ENCODE assay signal across 9 cellular contexts in genomic region chr5:150514708-150515211, GRCh38. TPM values are rescaled to one million over a fixed set of nuclear protein-coding genes. Genes with fewer than 3 reads are reported as not detected.
DNase-seq lines count a peak whose midpoint lies in the region; ATAC-seq, FAIRE-seq and TF ChIP-seq lines count a peak whose summit lies in the region.
"Had no signal": no experiment of that assay in that cellular context is flagged by ENCODE, and none has a peak within 500 bp of the region (broad histone marks: within the 10 kb centered on the region; RNA-seq: fewer than 3 reads in every experiment).

No MANE protein-coding gene starts in this region.

- peak overlapping the region; percentile 75 for H3K9ac ChIP-seq in astrocyte (ENCODE audit: low read length)

- H4K20me1 ChIP-seq in astrocyte (ENCODE audit: insufficient read depth, low read length) = peaks cover 76% of the 10 kb centered on the region
- peaks cover 62% of the 10 kb centered on the region for H4K20me1 ChIP-seq in hepatocyte (ENCODE audit: insufficient read depth, poor library complexity, severe bottlenecking)

- intact Hi-C loops in thyroid gland (cut with DNase I) = no loop called here

- H3K4me1 ChIP-seq in astrocyte (ENCODE audit: insufficient read depth, low read length) = peaks cover 76% of the 10 kb centered on the region
- H3K4me1 ChIP-seq in hepatocyte (ENCODE audit: insufficient read depth) = peaks cover 70% of the 10 kb centered on the region
- peaks cover 71 to 90% of the 10 kb centered on the region in 2 donors for H3K4me1 ChIP-seq in thyroid gland

- H3K4me2 ChIP-seq in astrocyte (ENCODE audit: low read length) (peak overlapping the region; percentile 68), hepatocyte (no peak overlapping the region)

- H3K4me3 Mint-ChIP-seq in astrocyte (ENCODE audit: unreplicated experiment) = peak overlapping the region; percentile 75
- H3K4me3 Mint-ChIP-seq: stimulated activated memory B cell treated with anti-CD40 and anti-IgM and Interleukin-4, amounts not matched to agents 10 μg/mL and 1 μg/mL and 100 μg/mL, for 72 hours had no signal

- H3K27ac Mint-ChIP-seq in astrocyte (ENCODE audit: unreplicated experiment) = peak overlapping the region; percentile 98
- H3K27ac Mint-ChIP-seq: stimulated activated memory B cell treated with anti-CD40 and anti-IgM and Interleukin-4, amounts not matched to agents 10 μg/mL and 1 μg/mL and 100 μg/mL, for 72 hours had no signal

- no peaks in the 10 kb centered on the region for H3K27me3 Mint-ChIP-seq in astrocyte (ENCODE audit: low read depth, unreplicated experiment)
- H3K27me3 Mint-ChIP-seq: stimulated activated memory B cell treated with anti-CD40 and anti-IgM and Interleukin-4, amounts not matched to agents 10 μg/mL and 1 μg/mL and 100 μg/mL, for 72 hours had no signal

- no peak for FAIRE-seq in astrocyte (lab: Jason Lieb, UNC)

- ATAC-seq in GM18517 (IDR thresholded peaks at IDR 0.05; ENCODE audit: unreplicated experiment) = no peak
- ATAC-seq: stimulated activated memory B cell treated with anti-CD40 and anti-IgM and Interleukin-4, amounts not matched to agents 10 μg/mL and 1 μg/mL and 100 μg/mL, for 72 hours had no signal

- peak; percentile 69 for DNase-seq in astrocyte (ENCODE audit: low read depth)
- no peak for DNase-seq in hepatocyte (ENCODE audit: low spot score)
- DNase-seq in thyroid gland = peak; percentile 89 to 95
- no peak for DNase-seq in foreskin melanocyte
- DNase-seq in T-helper 9 cell = no peak
- DNase-seq: NCI-H82 had no signal

- H3K36me3 ChIP-seq in astrocyte (ENCODE audit: insufficient read depth, low read length) (peaks cover 3% of the 10 kb centered on the region), hepatocyte (replicated peaks; ENCODE audit: insufficient read depth, low read depth) (no peaks in the 10 kb centered on the region), thyroid gland (no peaks in the 10 kb centered on the region)

- peaks cover 10% of the 10 kb centered on the region for H3K36me3 Mint-ChIP-seq in astrocyte (ENCODE audit: low read depth, unreplicated experiment)
- H3K36me3 Mint-ChIP-seq: stimulated activated memory B cell treated with anti-CD40 and anti-IgM and Interleukin-4, amounts not matched to agents 10 μg/mL and 1 μg/mL and 100 μg/mL, for 72 hours had no signal

- no peaks in the 10 kb centered on the region for H3K9me2 ChIP-seq in hepatocyte (replicated peaks; ENCODE audit: insufficient read depth)

- no peaks in the 10 kb centered on the region for H3K9me3 Mint-ChIP-seq in astrocyte (ENCODE audit: unreplicated experiment)
- H3K9me3 Mint-ChIP-seq: stimulated activated memory B cell treated with anti-CD40 and anti-IgM and Interleukin-4, amounts not matched to agents 10 μg/mL and 1 μg/mL and 100 μg/mL, for 72 hours had no signal

- peak; percentile 59 for TF ChIP-seq EP300 in Ishikawa (IDR thresholded peaks at IDR 0.05; ENCODE audit: borderline replicate concordance)

- H3K4me3 ChIP-seq in astrocyte (ENCODE audit: insufficient read depth, low read depth, low read length) (peak overlapping the region; percentile 3), hepatocyte (no peak overlapping the region), thyroid gland (replicated peaks in 1 of 3) (no peak overlapping the region)

- H2AFZ ChIP-seq in astrocyte (ENCODE audit: low read depth, low read length) (no peak overlapping the region), hepatocyte (no peak overlapping the region)

- H3K27me3 ChIP-seq in astrocyte (ENCODE audit: insufficient read depth, low read length) (no peaks in the 10 kb centered on the region), hepatocyte (no peaks in the 10 kb centered on the region), thyroid gland (no peaks in the 10 kb centered on the region)

- H3K79me2 ChIP-seq in astrocyte (ENCODE audit: insufficient read depth, low read length) (peaks cover 87% of the 10 kb centered on the region), hepatocyte (peaks cover 89% of the 10 kb centered on the region)

- H3K27ac ChIP-seq in astrocyte (ENCODE audit: low read depth, low read length) (peak overlapping the region; percentile 88), hepatocyte (peak overlapping the region; percentile 70), thyroid gland (peak overlapping the region; percentile 83 to 98 (median 96))

- WGBS in hepatocyte (ENCODE audit: low lambda C conversion rate, missing lambda C conversion rate) = 87% methylated on average over 3 of the region's 3 CpGs
- 10 to 30% methylated on average over 3 of the region's 3 CpGs for WGBS in thyroid gland, 2 donors

- H3K9me3 ChIP-seq in astrocyte (ENCODE audit: insufficient read depth, low read depth, low read length) (no peaks in the 10 kb centered on the region), hepatocyte (ENCODE audit: low read depth) (no peaks in the 10 kb centered on the region), thyroid gland (no peaks in the 10 kb centered on the region)

- TF ChIP-seq POLR2A in thyroid gland (IDR thresholded peaks at IDR 0.05) = no peak

- TF ChIP-seq CTCF in astrocyte (IDR thresholded peaks at IDR 0.05; ENCODE audit: insufficient read depth, low read depth, low read length) (no peak), hepatocyte (IDR thresholded peaks at IDR 0.05; ENCODE audit: poor library complexity) (no peak), thyroid gland (IDR thresholded peaks at IDR 0.05) (no peak)

- no peak for TF ChIP-seq RAD21 in Ishikawa (IDR thresholded peaks at IDR 0.05; ENCODE audit: low read depth)

- peaks cover 74% of the 10 kb centered on the region for H3K4me1 Mint-ChIP-seq in astrocyte (ENCODE audit: low read depth, unreplicated experiment)

TF ChIP-seq in Ishikawa, 13 proteins besides CTCF, POLR2A, EP300 and RAD21:
- TF ChIP-seq USF1 (IDR thresholded peaks at IDR 0.05) = peak; percentile 56
- no peak for TF ChIP-seq REST (IDR thresholded peaks at IDR 0.05; ENCODE audit: low read depth)
- peak; percentile 57; the same call in 1 of the 2 replicates for TF ChIP-seq TEAD4 (IDR thresholded peaks at IDR 0.05)
- TF ChIP-seq FOXM1 (IDR thresholded peaks at IDR 0.05; ENCODE audit: borderline replicate concordance, low read depth) = no peak
- no peak for TF ChIP-seq CEBPB (IDR thresholded peaks at IDR 0.05)
- 0 out of 2 replicates have a peak, but pooled peaks have one; percentile 18 for TF ChIP-seq TCF12 (IDR thresholded peaks at IDR 0.05; ENCODE audit: low read depth)
- peak; percentile 85 for TF ChIP-seq MAX (IDR thresholded peaks at IDR 0.05)
- peak; percentile 81 for TF ChIP-seq NFIC (IDR thresholded peaks at IDR 0.05)
- TF ChIP-seq EGR1 (IDR thresholded peaks at IDR 0.05) = no peak
- no peak for TF ChIP-seq ZBTB7A (IDR thresholded peaks at IDR 0.05; ENCODE audit: low read depth)
- TF ChIP-seq YY1 (IDR thresholded peaks at IDR 0.05; ENCODE audit: low read depth) = no peak
- TF ChIP-seq CREB1 (IDR thresholded peaks at IDR 0.05; ENCODE audit: low read depth) = no peak
- no peak for TF ChIP-seq TAF1 (IDR thresholded peaks at IDR 0.05; ENCODE audit: low read depth)

RNA-seq across cellular contexts. Expression of gene NDST1, which starts 6.8 kb away (rescaled TPM):
- 293 and 321 TPM in 2 replicates for total RNA-seq in astrocyte
- total RNA-seq in hepatocyte = 66.7 and 85.1 TPM in 2 replicates
- polyA plus RNA-seq in hepatocyte = 30.2 and 42.5 TPM in 2 replicates
- 100 to 1,000 TPM in 2 of 4 donors, 10 to 100 TPM in 2; 84.9 to 171 (median 113) TPM for total RNA-seq in thyroid gland

Comparison
In these comparisons a context has a peak if more than half of its experiments do, and no peak if none do; other contexts are left out.
1. DNase-seq: peak in astrocyte (single experiment) and thyroid gland (2 of 2); none in hepatocyte (single experiment), foreskin melanocyte (single experiment) and T-helper 9 cell (single experiment).
2. Peak in every context shown above with its lines, with median percentiles within 50 percentile points of each other: H3K27ac ChIP-seq.